ENCODE assay signal across 8 cellular contexts in the genomic region with DNA sequence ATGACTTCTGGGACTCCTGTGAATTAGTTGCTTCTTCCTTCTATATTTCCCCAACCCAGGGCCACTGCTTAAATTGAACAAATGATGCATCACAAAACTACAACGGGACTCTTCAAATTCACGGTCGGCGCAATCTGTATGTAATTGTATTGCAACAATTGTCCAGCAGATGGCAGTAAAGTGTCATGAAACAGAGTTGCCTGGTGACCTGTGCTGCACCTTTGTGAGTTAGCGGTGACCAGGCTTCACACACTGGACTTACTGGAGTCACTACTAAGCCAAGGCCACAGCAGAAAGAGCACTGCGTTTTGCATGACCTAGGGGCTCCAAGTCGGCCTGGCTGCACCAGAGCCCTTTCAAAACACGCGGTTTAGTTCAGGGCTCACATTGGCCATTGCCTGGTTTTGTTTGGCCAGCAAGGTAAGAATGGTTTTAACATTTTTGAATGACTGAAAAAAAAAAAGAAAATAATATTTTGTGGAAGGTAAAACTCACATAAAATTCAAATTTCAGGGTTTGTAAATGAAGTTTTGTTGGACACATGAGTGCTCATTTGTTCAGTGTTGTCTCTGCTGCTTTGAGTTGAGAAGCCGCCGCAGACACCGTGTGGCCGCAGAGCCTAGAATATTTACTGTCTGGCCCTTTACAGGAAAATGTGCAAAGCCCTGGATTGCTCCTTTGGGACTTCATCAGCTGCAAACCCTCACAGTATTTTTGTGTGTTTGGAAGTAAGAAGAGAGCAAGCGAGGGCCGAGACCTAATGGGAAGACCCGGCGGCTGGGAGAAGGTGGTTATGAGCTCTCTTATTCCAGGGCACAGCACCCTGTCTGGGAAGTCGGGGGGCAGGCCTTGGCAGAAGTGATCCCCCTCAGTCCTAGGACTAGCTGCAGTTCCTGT. TPM values are rescaled to one million over a fixed set of nuclear protein-coding genes. Genes with fewer than 3 reads are reported as not detected.
A peak's percentile ranks its signal among the peaks of the same experiment; 100 is the strongest.
DNase-seq lines count a peak whose midpoint lies in the region; ATAC-seq and TF ChIP-seq lines count a peak whose summit lies in the region.

No MANE protein-coding gene starts in this region.

- no peak overlapping the region for H3K4me2 ChIP-seq in PC-3 (ENCODE audit: low read length)

- H3K27ac ChIP-seq in PC-3 (ENCODE audit: low read length) (no peak overlapping the region), cardiac muscle cell (no peak overlapping the region), psoas muscle (no peak overlapping the region)

- CTCF ChIA-PET in PC-3 (lab: Charles Lee) = interaction anchor here (1.0 to 1.2 kb wide), 2 partner anchors 714 kb away, joined by 3 read pairs; no protein-coding TSS in a partner anchor

- 41 to 48% (median 45%) methylated on average over 17 to 18 of the region's 18 CpGs for WGBS in psoas muscle, 3 donors

- H3K9ac ChIP-seq in PC-3 (ENCODE audit: low read length) (no peak overlapping the region), adipocyte (ENCODE audit: low read length) (no peak overlapping the region)

- BruUV-seq in PC-3 (replicated peaks; lab: Mats Ljungman, UMichigan) = no TSS peak

- in situ Hi-C loops in GM13977 (cut with MboI; ENCODE audit: low pct_unique_long_range_greater_than_20kb, low sequenced_read_pairs, unreplicated experiment) = loop anchor here (25.0 kb wide), 1 partner anchor 1190 kb away; no protein-coding TSS in a partner anchor

- H3K9me2 ChIP-seq in PC-3 (replicated peaks; ENCODE audit: low read length) = no peaks in the 10 kb centered on the region

- intact Hi-C loops in PC-3 (cut with micrococcal nuclease) = loop anchor here (1.0 to 5.0 kb wide), 3 partner anchors 115 to 1193 kb away; no protein-coding TSS in a partner anchor
- intact Hi-C loops in psoas muscle (cut with DNase I) = loop anchor here (1.0 to 10.0 kb wide), 5 partner anchors 640 to 1192 kb away; a partner anchor contains a TSS

- H3K36me3 ChIP-seq in PC-3 (ENCODE audit: low read depth, low read length) (no peaks in the 10 kb centered on the region), adipocyte (ENCODE audit: control insufficient read depth, insufficient read depth, low read length, severe bottlenecking) (no peaks in the 10 kb centered on the region), cardiac muscle cell (no peaks in the 10 kb centered on the region), psoas muscle (ENCODE audit: insufficient read depth in 1 of 2, low read depth in 1 of 2) (no peaks in the 10 kb centered on the region)

- TF ChIP-seq CTCF in GM13977 (IDR thresholded peaks at IDR 0.05; ENCODE audit: extremely low read depth, insufficient read depth, missing control alignments) (peak; percentile 78), PC-3 (conservative IDR thresholded peaks at IDR 0.05; ENCODE audit: low read depth, low read length) (peak; percentile 96), cardiac muscle cell (IDR thresholded peaks at IDR 0.05; ENCODE audit: low read depth, low read length) (peak; percentile 58), psoas muscle (IDR thresholded peaks at IDR 0.05) (peak; percentile 83)

- H2AFZ ChIP-seq in PC-3 (ENCODE audit: low read length) = no peak overlapping the region

- DNase-seq in AG08395 (ENCODE audit: low spot score) = peak; percentile 81
- peak; percentile 82 for DNase-seq in GM13977 (ENCODE audit: low spot score)
- DNase-seq in PC-3 = peak; percentile 88
- peak; percentile 83 for DNase-seq in adipocyte (ENCODE audit: low read depth)
- peak; percentile 84 to 89 for DNase-seq in cardiac muscle cell (ENCODE audit: low read depth in 1 of 2, low spot score in 1 of 2)
- DNase-seq in psoas muscle = peak in 1 of 2 donors; percentile 32
- DNase-seq in NCI-H226 = no peak

- H3K4me3 ChIP-seq in PC-3 (ENCODE audit: low read length) (no peak overlapping the region), adipocyte (ENCODE audit: low read length) (no peak overlapping the region), cardiac muscle cell (no peak overlapping the region), psoas muscle (no peak overlapping the region)

- ATAC-seq in HG03432 (IDR thresholded peaks at IDR 0.05; ENCODE audit: unreplicated experiment) = peak; percentile 67
- ATAC-seq in PC-3 = peak; percentile 90
- peak; percentile 71 to 89 (median 86) for ATAC-seq in psoas muscle

- H3K9me3 ChIP-seq in PC-3 (ENCODE audit: low read length) (no peaks in the 10 kb centered on the region), adipocyte (ENCODE audit: control insufficient read depth, low read length) (peaks cover 18% of the 10 kb centered on the region), cardiac muscle cell (ENCODE audit: low read depth) (no peaks in the 10 kb centered on the region), psoas muscle (no peaks in the 10 kb centered on the region)

- H3K4me1 ChIP-seq in PC-3 (ENCODE audit: insufficient read depth, low read length) (no peaks in the 10 kb centered on the region), adipocyte (ENCODE audit: control insufficient read depth, insufficient read depth, low read length) (peaks cover 9% of the 10 kb centered on the region), cardiac muscle cell (ENCODE audit: low read depth) (no peaks in the 10 kb centered on the region), psoas muscle (no peaks in the 10 kb centered on the region)

- no peaks in the 10 kb centered on the region for H3F3A ChIP-seq in PC-3 (ENCODE audit: low read length, unreplicated experiment)

- POLR2A ChIA-PET in PC-3 (lab: Charles Lee; ENCODE audit: unreplicated experiment) = no interaction called here

- H3K27me3 ChIP-seq in PC-3 (ENCODE audit: low read length) (peaks cover 26% of the 10 kb centered on the region), adipocyte (replicated peaks; ENCODE audit: control insufficient read depth, insufficient read depth, low read length) (peaks cover 18% of the 10 kb centered on the region), cardiac muscle cell (peaks cover 32% of the 10 kb centered on the region), psoas muscle (ENCODE audit: insufficient read depth in 3 of 3, low read length in 2 of 3) (peaks cover 0 to 17% (median 6%) of the 10 kb centered on the region in 3 donors)

- H4K20me1 ChIP-seq in PC-3 (ENCODE audit: low read length) = no peaks in the 10 kb centered on the region

- no peaks in the 10 kb centered on the region for H3K79me2 ChIP-seq in PC-3 (ENCODE audit: low read length)

RNA-seq across cellular contexts. Expression of a gene that starts 23.2 kb away (rescaled TPM):
- 14.3 and 16.7 TPM in 2 replicates for total RNA-seq in PC-3 (2014; rRNA removed)
- 32.0 and 42.8 TPM in 2 replicates for total RNA-seq in cardiac muscle cell
- 50.6 and 55.7 TPM in 2 replicates for polyA plus RNA-seq in cardiac muscle cell
- 10 to 100 TPM; 46.5 to 55.5 (median 50.5) TPM for total RNA-seq in psoas muscle
- polyA plus RNA-seq in psoas muscle = 100 to 1,000 TPM in 1 of 3 donors, 10 to 100 TPM in 2; 69.9 to 145 (median 75.9) TPM
